ENCODE assay signal across 12 cellular contexts in the genomic region with DNA sequence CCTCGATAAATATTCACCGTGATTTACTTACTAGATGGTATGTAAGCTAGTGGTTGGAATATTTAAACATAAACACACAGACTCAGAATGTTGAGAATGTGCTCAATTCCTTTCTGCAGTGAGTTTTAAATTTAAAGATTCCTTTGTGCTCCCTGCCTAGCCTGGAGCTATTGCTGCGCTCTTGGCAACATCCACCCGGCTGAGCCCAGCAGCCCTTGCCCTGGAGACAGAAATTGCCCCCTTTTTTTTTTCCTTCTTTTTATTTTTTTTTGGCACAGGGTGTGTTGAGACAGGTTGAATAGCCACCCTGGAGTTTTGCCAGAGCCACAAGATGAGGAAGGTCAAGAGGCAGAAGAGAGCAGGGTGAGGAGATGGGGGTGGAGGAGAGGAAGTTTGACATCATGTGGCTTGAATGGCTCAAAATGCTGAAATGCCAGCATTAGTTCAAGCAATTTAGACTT.
DNase-seq lines count a peak whose midpoint lies in the region; ATAC-seq and TF ChIP-seq lines count a peak whose summit lies in the region.
"Had no signal": no experiment of that assay in that cellular context is flagged by ENCODE, and none has a peak within 500 bp of the region (broad histone marks: within the 10 kb centered on the region; RNA-seq: fewer than 3 reads in every experiment).

No MANE protein-coding gene starts in this region.

- H3K4me1 Mint-ChIP-seq in stimulated activated memory B cell treated with anti-CD40 and anti-IgM and Interleukin-4, amounts not matched to agents 10 μg/mL and 1 μg/mL and 100 μg/mL, for 72 hours: peaks cover 39% of the 10 kb centered on the region
- H3K4me1 Mint-ChIP-seq in effector memory CD8-positive, alpha-beta T cell (ENCODE audit: low read depth in 2 of 2): peaks cover 6 to 7% of the 10 kb centered on the region in 2 donors

- intact Hi-C loops in head of caudate nucleus (cut with DNase I): no loop called here

- peak overlapping the region; percentile 24 for H3K27ac Mint-ChIP-seq in stimulated activated memory B cell treated with anti-CD40 and anti-IgM and Interleukin-4, amounts not matched to agents 10 μg/mL and 1 μg/mL and 100 μg/mL, for 72 hours
- peak overlapping the region in 1 of 2 donors; percentile 54 for H3K27ac Mint-ChIP-seq in effector memory CD8-positive, alpha-beta T cell
- H3K27ac Mint-ChIP-seq: activated CD4-positive, alpha-beta memory T cell treated with anti-CD3 and anti-CD28 coated beads, Interleukin-2, amount 10 ng/mL, durations not matched to agents 7 days and 5 days had no signal

- H3K36me3 Mint-ChIP-seq in stimulated activated memory B cell treated with anti-CD40 and anti-IgM and Interleukin-4, amounts not matched to agents 10 μg/mL and 1 μg/mL and 100 μg/mL, for 72 hours: no peaks in the 10 kb centered on the region
- H3K36me3 Mint-ChIP-seq in effector memory CD8-positive, alpha-beta T cell (ENCODE audit: insufficient read depth): peaks cover 3% of the 10 kb centered on the region

- H3K4me3 Mint-ChIP-seq in stimulated activated memory B cell treated with anti-CD40 and anti-IgM and Interleukin-4, amounts not matched to agents 10 μg/mL and 1 μg/mL and 100 μg/mL, for 72 hours: no peak overlapping the region
- no peak overlapping the region for H3K4me3 Mint-ChIP-seq in effector memory CD8-positive, alpha-beta T cell
- H3K4me3 Mint-ChIP-seq: activated CD4-positive, alpha-beta memory T cell treated with anti-CD3 and anti-CD28 coated beads, Interleukin-2, amount 10 ng/mL, durations not matched to agents 7 days and 5 days had no signal

- no peaks in the 10 kb centered on the region for H3K36me3 ChIP-seq in brain microvascular endothelial cell (replicated peaks)

- H3K4me3 ChIP-seq in HL-60 (replicated peaks; ENCODE audit: insufficient read depth, low read length) (no peak overlapping the region), brain microvascular endothelial cell (ENCODE audit: low read depth, low read length) (no peak overlapping the region)
- H3K4me3 ChIP-seq: GM12878 had no signal

- H3K27me3 ChIP-seq in HL-60 (ENCODE audit: insufficient read depth, poor library complexity, severe bottlenecking): no peaks in the 10 kb centered on the region
- H3K27me3 ChIP-seq in brain microvascular endothelial cell (replicated peaks): no peaks in the 10 kb centered on the region

- DNase-seq in HL-60 (ENCODE audit: low read depth in 1 of 2, low spot score in 1 of 2): peak; percentile 51 to 78
- peak; percentile 32 for DNase-seq in SKM-1 (lab: John Stamatoyannopoulos, UW; ENCODE audit: unreplicated experiment)
- peak in 34 of 42 donors; percentile 12 to 82 (median 53) for DNase-seq in head of caudate nucleus
- DNase-seq in T-helper 1 cell: no peak
- no peak for DNase-seq in brain microvascular endothelial cell
- DNase-seq in effector memory CD8-positive, alpha-beta T cell: no peak
- DNase-seq: activated CD4-positive, alpha-beta memory T cell treated with anti-CD3 and anti-CD28 coated beads, Interleukin-2, amount 10 ng/mL, durations not matched to agents 7 days and 5 days had no signal

- peaks cover 23% of the 10 kb centered on the region for H3K27me3 Mint-ChIP-seq in stimulated activated memory B cell treated with anti-CD40 and anti-IgM and Interleukin-4, amounts not matched to agents 10 μg/mL and 1 μg/mL and 100 μg/mL, for 72 hours
- no peaks in the 10 kb centered on the region for H3K27me3 Mint-ChIP-seq in effector memory CD8-positive, alpha-beta T cell

- TF ChIP-seq CTCF in HL-60 (IDR thresholded peaks at IDR 0.05; ENCODE audit: insufficient read depth, low read length) (no peak), brain microvascular endothelial cell (IDR thresholded peaks at IDR 0.05; ENCODE audit: low read depth, low read length, missing control alignments) (no peak)

- no peak for ATAC-seq in stimulated activated memory B cell treated with anti-CD40 and anti-IgM and Interleukin-4, amounts not matched to agents 10 μg/mL and 1 μg/mL and 100 μg/mL, for 72 hours
- no peak for ATAC-seq in HG03521 (IDR thresholded peaks at IDR 0.05; ENCODE audit: unreplicated experiment)
- ATAC-seq in effector memory CD8-positive, alpha-beta T cell (replicated peaks): no peak
- ATAC-seq: GM12878, HCT116, left colon had no signal

- in situ Hi-C loops in brain microvascular endothelial cell (cut with HindIII; ENCODE audit: low pct_ligation_motif_present, low sequenced_read_pairs): no loop called here

- H3K27ac ChIP-seq in HL-60 (replicated peaks) (peak overlapping the region; percentile 85), brain microvascular endothelial cell (no peak overlapping the region)

- no peaks in the 10 kb centered on the region for H3K9me3 Mint-ChIP-seq in stimulated activated memory B cell treated with anti-CD40 and anti-IgM and Interleukin-4, amounts not matched to agents 10 μg/mL and 1 μg/mL and 100 μg/mL, for 72 hours
- no peaks in the 10 kb centered on the region for H3K9me3 Mint-ChIP-seq in effector memory CD8-positive, alpha-beta T cell
- H3K9me3 Mint-ChIP-seq: activated CD4-positive, alpha-beta memory T cell treated with anti-CD3 and anti-CD28 coated beads, Interleukin-2, amount 10 ng/mL, durations not matched to agents 7 days and 5 days had no signal

Comparison
In these comparisons a context has a peak if more than half of its experiments do, and no peak if none do; other contexts are left out.
1. DNase-seq: peak in HL-60 (2 of 2), SKM-1 (single experiment) and head of caudate nucleus (34 of 42); none in T-helper 1 cell (0 of 5), brain microvascular endothelial cell (single experiment) and effector memory CD8-positive, alpha-beta T cell (0 of 3).